In the genomic region with DNA sequence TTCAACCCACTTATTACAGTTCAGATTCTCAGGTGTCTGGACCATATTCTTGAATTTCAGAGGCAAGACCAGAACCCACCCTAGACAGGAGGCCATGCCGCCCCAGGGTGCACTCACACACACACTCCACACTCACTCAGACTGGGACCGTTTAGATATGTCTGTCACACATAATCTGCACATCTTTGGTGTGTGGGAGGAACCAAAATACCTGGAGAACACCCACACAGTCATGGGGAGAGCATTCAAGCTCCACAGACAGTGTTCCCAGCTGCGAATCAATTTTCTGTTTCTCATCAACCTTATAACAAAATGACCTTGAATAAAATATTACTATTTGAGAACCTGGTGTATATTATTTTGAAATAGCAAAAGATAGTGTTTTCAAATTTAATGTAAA, we compare ENCODE assay signal across 23 cellular contexts.
A peak's percentile ranks its signal among the peaks of the same experiment; 100 is the strongest.
DNase-seq lines count a peak whose midpoint lies in the region; ATAC-seq, FAIRE-seq and TF ChIP-seq lines count a peak whose summit lies in the region.
"Had no signal": no experiment of that assay in that cellular context is flagged by ENCODE, and none has a peak within 500 bp of the region (broad histone marks: within the 10 kb centered on the region; RNA-seq: fewer than 3 reads in every experiment).

No MANE protein-coding gene starts in this region.

- ATAC-seq in aorta (ENCODE audit: low FRiP score), result peak; percentile 29
- ATAC-seq in T-helper 17 cell, result no peak
- ATAC-seq in GM21515 (IDR thresholded peaks at IDR 0.05; ENCODE audit: unreplicated experiment), result no peak
- ATAC-seq: A549; CD8-positive, alpha-beta T cell had no signal

- 72 to 74% methylated on average over 3 of the region's 3 CpGs for WGBS in aorta, 2 donors

- no peaks in the 10 kb centered on the region for H4K20me1 ChIP-seq in Karpas-422 (ENCODE audit: insufficient read depth, low read depth, low read length)
- no peaks in the 10 kb centered on the region for H4K20me1 ChIP-seq in endothelial cell of umbilical vein (replicated peaks; ENCODE audit: control insufficient read depth, extremely low read depth, insufficient read depth, low read length)
- H4K20me1 ChIP-seq in neural cell (ENCODE audit: insufficient read depth), result no peaks in the 10 kb centered on the region
- H4K20me1 ChIP-seq: BLaER1 treated with 17β-estradiol and CSF1 and Interleukin-3, amounts not matched to agents 10 nM and 100 nM had no signal

- TF ChIP-seq EP300 in neural cell (conservative IDR thresholded peaks at IDR 0.05; ENCODE audit: poor library complexity, severe bottlenecking), result no peak

- H3K27me3 ChIP-seq in Karpas-422 (ENCODE audit: low read length), result no peaks in the 10 kb centered on the region
- H3K27me3 ChIP-seq in endothelial cell of umbilical vein (ENCODE audit: control insufficient read depth in 2 of 2, insufficient read depth in 2 of 2, low read length in 2 of 2), result no peaks in the 10 kb centered on the region
- no peaks in the 10 kb centered on the region for H3K27me3 ChIP-seq in neural cell (ENCODE audit: insufficient read depth, low read depth, low read length)
- no peaks in the 10 kb centered on the region for H3K27me3 ChIP-seq in aorta (ENCODE audit: control insufficient read depth in 1 of 2, insufficient read depth in 2 of 2, low read length in 1 of 2)
- H3K27me3 ChIP-seq: BLaER1 treated with 17β-estradiol and CSF1 and Interleukin-3, amounts not matched to agents 10 nM and 100 nM had no signal

- dilution Hi-C loops in endothelial cell of umbilical vein (cut with MboI; ENCODE audit: extremely low pct_ligation_motif_present, low sequenced_read_pairs), result no loop called here

- H3K4me3 Mint-ChIP-seq in T-helper 17 cell, result no peak overlapping the region
- H3K4me3 Mint-ChIP-seq: B cell; CD4-positive, alpha-beta T cell; CD8-positive, alpha-beta T cell had no signal

- FAIRE-seq in endothelial cell of umbilical vein (lab: Jason Lieb, UNC), result no peak
- FAIRE-seq: A549, D721Med, G401.6, GM12891, GM19239 had no signal

- no peak overlapping the region for H3K4me3 ChIP-seq in Karpas-422 (ENCODE audit: low read length)
- no peak overlapping the region for H3K4me3 ChIP-seq in endothelial cell of umbilical vein (replicated peaks in 1 of 3; ENCODE audit: insufficient read depth in 1 of 3, low read depth in 1 of 3, low read length in 3 of 3)
- H3K4me3 ChIP-seq in neural cell (ENCODE audit: low read length), result no peak overlapping the region
- H3K4me3 ChIP-seq in aorta (ENCODE audit: low read length in 2 of 2), result no peak overlapping the region
- H3K4me3 ChIP-seq: A549; BLaER1 treated with 17β-estradiol and CSF1 and Interleukin-3, amounts not matched to agents 10 nM and 100 nM had no signal

- H2AFZ ChIP-seq in Karpas-422 (ENCODE audit: low read length) (peak overlapping the region; percentile 78), endothelial cell of umbilical vein (ENCODE audit: low read depth, low read length) (peak overlapping the region; percentile 38), neural cell (ENCODE audit: low read depth, low read length) (no peak overlapping the region)

- no peaks in the 10 kb centered on the region; the same call in 1 of the 2 replicates for H3K36me3 ChIP-seq in Karpas-422 (ENCODE audit: insufficient read depth, low read length)
- no peaks in the 10 kb centered on the region for H3K36me3 ChIP-seq in endothelial cell of umbilical vein (ENCODE audit: control insufficient read depth in 2 of 2, extremely low read depth in 1 of 2, insufficient read depth in 2 of 2, low read length in 2 of 2)
- H3K36me3 ChIP-seq in neural cell (ENCODE audit: insufficient read depth, low read length), result no peaks in the 10 kb centered on the region
- no peaks in the 10 kb centered on the region for H3K36me3 ChIP-seq in aorta (ENCODE audit: control insufficient read depth in 1 of 2, insufficient read depth in 2 of 2, low read length in 1 of 2)
- H3K36me3 ChIP-seq: BLaER1 treated with 17β-estradiol and CSF1 and Interleukin-3, amounts not matched to agents 10 nM and 100 nM had no signal

- H3K4me1 ChIP-seq in Karpas-422 (ENCODE audit: low read length) (no peaks in the 10 kb centered on the region), endothelial cell of umbilical vein (ENCODE audit: control insufficient read depth, extremely low read depth, insufficient read depth, low read length) (no peaks in the 10 kb centered on the region), aorta (ENCODE audit: control insufficient read depth in 1 of 2, insufficient read depth in 2 of 2, low read length in 2 of 2) (no peaks in the 10 kb centered on the region)
- H3K4me1 ChIP-seq: A549; BLaER1 treated with 17β-estradiol and CSF1 and Interleukin-3, amounts not matched to agents 10 nM and 100 nM; Caco-2 had no signal

- H3K9me1 ChIP-seq in endothelial cell of umbilical vein (replicated peaks; ENCODE audit: control insufficient read depth, extremely low read depth, insufficient read depth, low read length), result no peaks in the 10 kb centered on the region

- no peaks in the 10 kb centered on the region for H3F3A ChIP-seq in neural cell (ENCODE audit: insufficient read depth, low read length, poor library complexity, severe bottlenecking)

- H3K79me2 ChIP-seq in Karpas-422 (ENCODE audit: low read length), result no peaks in the 10 kb centered on the region
- no peaks in the 10 kb centered on the region for H3K79me2 ChIP-seq in endothelial cell of umbilical vein (ENCODE audit: control insufficient read depth, insufficient read depth, low read length)
- H3K79me2 ChIP-seq in neural cell (replicated peaks; ENCODE audit: insufficient read depth, low read length), result no peaks in the 10 kb centered on the region

- TF ChIP-seq RAD21 in neural cell (conservative IDR thresholded peaks at IDR 0.05), result no peak

- no peak for TF ChIP-seq POLR2A in endothelial cell of umbilical vein (IDR thresholded peaks at IDR 0.05; ENCODE audit: low read depth, low read length)

- CTCF ChIA-PET in endothelial cell of umbilical vein (lab: Charles Lee), result no interaction called here

- no peak overlapping the region for H3K9ac ChIP-seq in Karpas-422 (ENCODE audit: low read length)
- no peak overlapping the region for H3K9ac ChIP-seq in endothelial cell of umbilical vein (replicated peaks; ENCODE audit: extremely low read depth, insufficient read depth, low read length)
- H3K9ac ChIP-seq in neural cell (ENCODE audit: low read length), result no peak overlapping the region
- H3K9ac ChIP-seq: BLaER1 treated with 17β-estradiol and CSF1 and Interleukin-3, amounts not matched to agents 10 nM and 100 nM had no signal

- H3K4me2 ChIP-seq in Karpas-422 (ENCODE audit: low read depth, low read length, poor library complexity, severe bottlenecking) (no peak overlapping the region), endothelial cell of umbilical vein (ENCODE audit: insufficient read depth, low read length) (no peak overlapping the region), neural cell (ENCODE audit: low read length) (no peak overlapping the region)
- H3K4me2 ChIP-seq: A549; BLaER1 treated with 17β-estradiol and CSF1 and Interleukin-3, amounts not matched to agents 10 nM and 100 nM had no signal

- H3K27ac ChIP-seq in Karpas-422 (ENCODE audit: low read length) (no peak overlapping the region), endothelial cell of umbilical vein (ENCODE audit: insufficient read depth, low read depth, low read length) (no peak overlapping the region), neural cell (ENCODE audit: low read length) (peak overlapping the region; percentile 29), aorta (ENCODE audit: low read depth in 1 of 2, low read length in 2 of 2) (no peak overlapping the region)
- H3K27ac ChIP-seq: 22Rv1; A549; BLaER1 treated with 17β-estradiol and CSF1 and Interleukin-3, amounts not matched to agents 10 nM and 100 nM; C4-2B had no signal

- POLR2A ChIA-PET in endothelial cell of umbilical vein (lab: Charles Lee), result no interaction called here

- intact Hi-C loops in endothelial cell of umbilical vein (cut with micrococcal nuclease), result no loop called here
- intact Hi-C loops in aorta (cut with DNase I), result no loop called here

- H3K4me1 Mint-ChIP-seq in T-helper 17 cell, result no peaks in the 10 kb centered on the region
- H3K4me1 Mint-ChIP-seq: B cell had no signal

- DNase-seq in Karpas-422 (no peak), endothelial cell of umbilical vein (ENCODE audit: low read depth, low spot score) (no peak), aorta (peak in 1 of 2 donors; percentile 13), T-helper 17 cell (no peak)
- no peak for DNase-seq in activated CD4-positive, alpha-beta T cell treated with anti-CD3 and anti-CD28 coated beads, Interleukin-2, amount 50 U/mL, for 48 hours
- DNase-seq: AML-193; Caco-2; Calu3; CD4-positive, alpha-beta T cell; CD8-positive, alpha-beta T cell; DMS79 treated with DMSO at 0.1 percent for 48 hours; GF-D8 had no signal

- H3K27me3 Mint-ChIP-seq in T-helper 17 cell, result no peaks in the 10 kb centered on the region
- H3K27me3 Mint-ChIP-seq: B cell; CD4-positive, alpha-beta T cell had no signal

- no peaks in the 10 kb centered on the region for H3K9me3 ChIP-seq in Karpas-422 (ENCODE audit: low read length)
- no peaks in the 10 kb centered on the region for H3K9me3 ChIP-seq in endothelial cell of umbilical vein (replicated peaks; ENCODE audit: control insufficient read depth, insufficient read depth, low read length)
- H3K9me3 ChIP-seq in neural cell (ENCODE audit: low read length), result no peaks in the 10 kb centered on the region
- no peaks in the 10 kb centered on the region for H3K9me3 ChIP-seq in aorta (ENCODE audit: control insufficient read depth, low read length)
- H3K9me3 ChIP-seq in T-helper 17 cell (ENCODE audit: control insufficient read depth, low read length, poor library complexity, severe bottlenecking), result no peaks in the 10 kb centered on the region
- H3K9me3 ChIP-seq: A549, Caco-2 had no signal

- no peak overlapping the region for H3K27ac Mint-ChIP-seq in T-helper 17 cell
- H3K27ac Mint-ChIP-seq: B cell; CD4-positive, alpha-beta T cell; CD8-positive, alpha-beta T cell had no signal

- no peak for TF ChIP-seq CTCF in endothelial cell of umbilical vein (IDR thresholded peaks at IDR 0.05; ENCODE audit: extremely low read depth in 1 of 2, insufficient read depth in 1 of 2, low read depth in 1 of 2, low read length in 2 of 2)
- TF ChIP-seq CTCF in neural cell (IDR thresholded peaks at IDR 0.05; ENCODE audit: poor library complexity, severe bottlenecking), result no peak

- no TSS peak for BruUV-seq in endothelial cell of umbilical vein (replicated peaks; lab: Mats Ljungman, UMichigan)

- H3K9me2 ChIP-seq in Karpas-422 (replicated peaks; ENCODE audit: insufficient read depth, low read length), result no peaks in the 10 kb centered on the region
- no peaks in the 10 kb centered on the region for H3K9me2 ChIP-seq in neural cell (ENCODE audit: insufficient read depth, low read length)

- no peaks in the 10 kb centered on the region for H3K36me3 Mint-ChIP-seq in T-helper 17 cell (ENCODE audit: low read depth)
- H3K36me3 Mint-ChIP-seq: CD8-positive, alpha-beta T cell had no signal

TF ChIP-seq in endothelial cell of umbilical vein, 7 proteins besides CTCF, POLR2A, EP300 and RAD21:
- TF ChIP-seq FOS (IDR thresholded peaks at IDR 0.05; ENCODE audit: borderline replicate concordance, insufficient read depth, low read length), result no peak
TF ChIP-seq in endothelial cell of umbilical vein: peak in this region for 0.
